ENCODE assay signal across 8 cellular contexts in genomic region chr10:13707156-13707881, GRCh38.
DNase-seq lines count a peak whose midpoint lies in the region; ATAC-seq and TF ChIP-seq lines count a peak whose summit lies in the region.

No MANE protein-coding gene starts in this region.

- H3K9me3 Mint-ChIP-seq in activated CD4-positive, alpha-beta T cell treated with anti-CD3 and anti-CD28 coated beads, Interleukin-2, amount 10 ng/mL, durations not matched to agents 24 days and 14 days = no peaks in the 10 kb centered on the region

- peak overlapping the region; percentile 15 for H3K4me3 ChIP-seq in mononuclear cell (ENCODE audit: low read length)
- peak overlapping the region; percentile 72 for H3K4me3 ChIP-seq in thoracic aorta

- TF ChIP-seq CTCF in thoracic aorta (IDR thresholded peaks at IDR 0.05) = no peak

- peaks cover 17% of the 10 kb centered on the region for H3K4me1 Mint-ChIP-seq in activated CD4-positive, alpha-beta T cell treated with anti-CD3 and anti-CD28 coated beads, Interleukin-2, amount 10 ng/mL, durations not matched to agents 24 days and 14 days

- intact Hi-C loops in activated CD4-positive, alpha-beta T cell treated with anti-CD3 and anti-CD28 coated beads, Interleukin-2, amount 10 ng/mL, durations not matched to agents 24 days and 14 days (cut with micrococcal nuclease) = no loop called here

- H3K4me3 Mint-ChIP-seq in activated CD4-positive, alpha-beta T cell treated with anti-CD3 and anti-CD28 coated beads, Interleukin-2, amount 10 ng/mL, durations not matched to agents 24 days and 14 days = peak overlapping the region; percentile 78

- H3K27me3 ChIP-seq in mononuclear cell (ENCODE audit: insufficient read depth, low read length) (no peaks in the 10 kb centered on the region), thoracic aorta (replicated peaks; ENCODE audit: insufficient read depth) (no peaks in the 10 kb centered on the region)

- H3K27me3 Mint-ChIP-seq in activated CD4-positive, alpha-beta T cell treated with anti-CD3 and anti-CD28 coated beads, Interleukin-2, amount 10 ng/mL, durations not matched to agents 24 days and 14 days = peaks cover 35% of the 10 kb centered on the region

- H3K27ac ChIP-seq in thoracic aorta = peak overlapping the region in 1 of 2 donors; percentile 30

- H3K27ac Mint-ChIP-seq in activated CD4-positive, alpha-beta T cell treated with anti-CD3 and anti-CD28 coated beads, Interleukin-2, amount 10 ng/mL, durations not matched to agents 24 days and 14 days = peak overlapping the region; percentile 42

- H3K4me1 ChIP-seq in mononuclear cell (ENCODE audit: insufficient read depth, low read length) = peaks cover 29% of the 10 kb centered on the region
- H3K4me1 ChIP-seq in thoracic aorta (ENCODE audit: control insufficient read depth in 1 of 2, low read depth in 2 of 2) = peaks cover 9 to 41% of the 10 kb centered on the region in 2 donors

- peak; percentile 32 for ATAC-seq in HG03103 (IDR thresholded peaks at IDR 0.05; ENCODE audit: low read depth, unreplicated experiment)
- peak; percentile 73 for ATAC-seq in esophagus mucosa
- ATAC-seq in thoracic aorta (ENCODE audit: insufficient number of reproducible peaks, low FRiP score, low read depth) = peak; percentile 20
- ATAC-seq in GM21381 (IDR thresholded peaks at IDR 0.05; ENCODE audit: unreplicated experiment) = no peak

- H3K36me3 Mint-ChIP-seq in activated CD4-positive, alpha-beta T cell treated with anti-CD3 and anti-CD28 coated beads, Interleukin-2, amount 10 ng/mL, durations not matched to agents 24 days and 14 days (ENCODE audit: low read depth) = no peaks in the 10 kb centered on the region

- no peaks in the 10 kb centered on the region for H3K9me3 ChIP-seq in mononuclear cell (ENCODE audit: low read depth, low read length)
- no peaks in the 10 kb centered on the region for H3K9me3 ChIP-seq in thoracic aorta

- peak; percentile 84 for DNase-seq in GM04504 (ENCODE audit: low read depth)
- peak; percentile 62 for DNase-seq in activated CD4-positive, alpha-beta T cell treated with anti-CD3 and anti-CD28 coated beads, Interleukin-2, amount 10 ng/mL, durations not matched to agents 24 days and 14 days
- peak; percentile 60 for DNase-seq in thoracic aorta (ENCODE audit: low spot score)
- no peak for DNase-seq in DMS53 treated with DMSO at 0.1 percent for 48 hours (lab: John Stamatoyannopoulos, UW; ENCODE audit: unreplicated experiment)

- no peaks in the 10 kb centered on the region for H3K36me3 ChIP-seq in thoracic aorta
